ENCODE assay signal across 7 cellular contexts in the genomic region with DNA sequence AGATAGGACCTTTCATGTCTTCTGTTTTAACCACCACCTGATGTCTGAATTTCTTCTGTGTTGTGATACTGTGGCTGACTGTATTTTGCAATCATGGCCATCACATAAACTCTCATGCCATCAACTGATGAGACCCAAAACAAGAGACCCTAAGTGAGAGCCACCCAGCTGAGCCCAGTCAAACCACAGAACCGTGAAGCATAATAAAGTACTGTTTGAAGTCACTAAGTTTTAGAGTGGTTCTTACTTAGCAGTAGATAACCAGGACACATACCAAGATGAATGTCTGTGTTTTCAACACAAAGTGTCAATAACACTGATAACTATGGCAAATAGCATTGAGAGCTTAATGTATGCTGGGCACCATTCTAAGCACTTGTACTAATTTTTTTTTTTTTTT. TPM values are rescaled to one million over a fixed set of nuclear protein-coding genes. Genes with fewer than 3 reads are reported as not detected.
"Had no signal": no experiment of that assay in that cellular context is flagged by ENCODE, and none has a peak within 500 bp of the region (broad histone marks: within the 10 kb centered on the region; RNA-seq: fewer than 3 reads in every experiment).

No MANE protein-coding gene starts in this region.

RNA-seq across cellular contexts. Expression of a gene that starts 35.5 kb away (rescaled TPM):
- total RNA-seq: fibroblast of villous mesenchyme had no signal
- polyA plus RNA-seq: esophagus, fibroblast of lung, foreskin keratinocyte, heart left ventricle, heart right ventricle, hepatocyte had no signal
